10 cellular contexts compared by ENCODE assay signal in genomic region chr6:11323666-11324452, GRCh38.
DNase-seq lines count a peak whose midpoint lies in the region; ATAC-seq and TF ChIP-seq lines count a peak whose summit lies in the region.
"Had no signal": no experiment of that assay in that cellular context is flagged by ENCODE, and none has a peak within 500 bp of the region (broad histone marks: within the 10 kb centered on the region; RNA-seq: fewer than 3 reads in every experiment).

No MANE protein-coding gene starts in this region.

- H3K4me3 Mint-ChIP-seq in Caco-2 (ENCODE audit: unreplicated experiment), result no peak overlapping the region
- H3K4me3 Mint-ChIP-seq in activated naive CD8-positive, alpha-beta T cell, result no peak overlapping the region
- no peak overlapping the region for H3K4me3 Mint-ChIP-seq in type B pancreatic cell

- H3K9me3 Mint-ChIP-seq in Caco-2 (ENCODE audit: unreplicated experiment) (no peaks in the 10 kb centered on the region), type B pancreatic cell (no peaks in the 10 kb centered on the region)
- no peaks in the 10 kb centered on the region for H3K9me3 Mint-ChIP-seq in activated naive CD8-positive, alpha-beta T cell (ENCODE audit: low read depth)

- H3K9me3 ChIP-seq in Caco-2, result no peaks in the 10 kb centered on the region
- no peaks in the 10 kb centered on the region for H3K9me3 ChIP-seq in lower lobe of right lung
- H3K9me3 ChIP-seq in esophagus squamous epithelium, result no peaks in the 10 kb centered on the region
- H3K9me3 ChIP-seq: vagina had no signal

- CTCF ChIA-PET in Caco-2 (lab: Charles Lee), result no interaction called here

- no peak overlapping the region for H3K4me3 ChIP-seq in Caco-2 (ENCODE audit: low read depth, low read length)
- H3K4me3 ChIP-seq in lower lobe of right lung, result no peak overlapping the region
- no peak overlapping the region for H3K4me3 ChIP-seq in esophagus squamous epithelium
- H3K4me3 ChIP-seq: vagina had no signal

- POLR2A ChIA-PET in Caco-2 (lab: Charles Lee), result no interaction called here

- peak overlapping the region; percentile 8 for H3K27ac ChIP-seq in lower lobe of right lung
- H3K27ac ChIP-seq in esophagus squamous epithelium, result peak overlapping the region in 1 of 4 donors; percentile 42
- H3K27ac ChIP-seq: vagina had no signal

- H3K4me1 Mint-ChIP-seq in Caco-2 (ENCODE audit: low read depth, unreplicated experiment) (peaks cover 23% of the 10 kb centered on the region), type B pancreatic cell (ENCODE audit: unreplicated experiment) (peaks cover 15% of the 10 kb centered on the region)
- peaks cover 54% of the 10 kb centered on the region for H3K4me1 Mint-ChIP-seq in activated naive CD8-positive, alpha-beta T cell (ENCODE audit: low read depth)

- DNase-seq in Caco-2, result no peak
- DNase-seq in lower lobe of right lung, result peak; percentile 85
- no peak for DNase-seq in COLO668 (lab: John Stamatoyannopoulos, UW; ENCODE audit: unreplicated experiment)
- DNase-seq in germinal center (ENCODE audit: low spot score), result no peak
- no peak for DNase-seq in type B pancreatic cell (ENCODE audit: extremely low spot score, unreplicated experiment)
- no peak for DNase-seq in esophagus squamous epithelium (lab: John Stamatoyannopoulos, UW)
- DNase-seq: activated CD8-positive, alpha-beta memory T cell treated with anti-CD3 and anti-CD28 coated beads, Interleukin-2, amount 50 U/mL, for 48 hours had no signal

- no peak for TF ChIP-seq POLR2A in esophagus squamous epithelium (IDR thresholded peaks at IDR 0.05)

- peak; percentile 51 for ATAC-seq in GM21619 (IDR thresholded peaks at IDR 0.05; ENCODE audit: unreplicated experiment)
- ATAC-seq in lower lobe of right lung, result peak; percentile 72 to 90

- H3K27ac Mint-ChIP-seq in Caco-2 (ENCODE audit: unreplicated experiment) (peak overlapping the region; percentile 59), type B pancreatic cell (no peak overlapping the region)
- H3K27ac Mint-ChIP-seq in activated naive CD8-positive, alpha-beta T cell, result peak overlapping the region; percentile 83

- H3K4me1 ChIP-seq in Caco-2, result peaks cover 26% of the 10 kb centered on the region
- H3K4me1 ChIP-seq in lower lobe of right lung, result peaks cover 14% of the 10 kb centered on the region
- H3K4me1 ChIP-seq in esophagus squamous epithelium, result peaks cover 0 to 12% (median 3%) of the 10 kb centered on the region in 3 donors

- H3K27me3 ChIP-seq in Caco-2 (replicated peaks; ENCODE audit: control insufficient read depth, insufficient read depth, low read length) (no peaks in the 10 kb centered on the region), lower lobe of right lung (ENCODE audit: low read depth) (no peaks in the 10 kb centered on the region), esophagus squamous epithelium (no peaks in the 10 kb centered on the region)
- H3K27me3 ChIP-seq: vagina had no signal

- H3K36me3 Mint-ChIP-seq in Caco-2 (ENCODE audit: insufficient read depth, unreplicated experiment) (no peaks in the 10 kb centered on the region), type B pancreatic cell (no peaks in the 10 kb centered on the region)
- H3K36me3 Mint-ChIP-seq in activated naive CD8-positive, alpha-beta T cell, result peaks cover 38% of the 10 kb centered on the region

- no TSS peak for BruUV-seq in Caco-2 (replicated peaks; lab: Mats Ljungman, UMichigan)

- H3K27me3 Mint-ChIP-seq in Caco-2 (ENCODE audit: insufficient read depth, unreplicated experiment) (no peaks in the 10 kb centered on the region), type B pancreatic cell (peaks cover 3% of the 10 kb centered on the region)
- H3K27me3 Mint-ChIP-seq in activated naive CD8-positive, alpha-beta T cell, result no peaks in the 10 kb centered on the region

- TF ChIP-seq CTCF in Caco-2 (IDR thresholded peaks at IDR 0.05; ENCODE audit: insufficient read depth in 1 of 2, low read depth in 1 of 2, low read length in 1 of 2, severe bottlenecking in 1 of 2, unreplicated experiment in 1 of 2) (no peak), lower lobe of right lung (IDR thresholded peaks at IDR 0.05) (no peak), type B pancreatic cell (conservative IDR thresholded peaks at IDR 0.05) (no peak), esophagus squamous epithelium (IDR thresholded peaks at IDR 0.05) (no peak)

- intact Hi-C loops in Caco-2 (cut with micrococcal nuclease; ENCODE audit: unreplicated experiment) (no loop called here), lower lobe of right lung (cut with DNase I) (no loop called here), esophagus squamous epithelium (cut with DNase I) (no loop called here)

- H3K36me3 ChIP-seq in Caco-2 (ENCODE audit: control insufficient read depth, insufficient read depth, low read length), result no peaks in the 10 kb centered on the region
- no peaks in the 10 kb centered on the region for H3K36me3 ChIP-seq in lower lobe of right lung
- no peaks in the 10 kb centered on the region for H3K36me3 ChIP-seq in esophagus squamous epithelium
- H3K36me3 ChIP-seq: vagina had no signal

- WGBS in esophagus squamous epithelium, 2 donors, result 79 to 81% methylated on average over 12 to 15 of the region's 16 CpGs
